ENCODE assay signal across 1 cellular context in genomic region chr2:85951351-85952067, GRCh38.
TF ChIP-seq lines count a peak whose summit lies in the region.

No MANE protein-coding gene starts in this region.

TF ChIP-seq in HepG2, 621 proteins besides CTCF, POLR2A, EP300 and RAD21 (continued from another document):
- TF ChIP-seq FUBP1 (CRISPR knock-in tag; IDR thresholded peaks at IDR 0.05; ENCODE audit: borderline replicate concordance): no peak
- TF ChIP-seq SP5 (CRISPR knock-in tag; IDR thresholded peaks at IDR 0.05; ENCODE audit: borderline replicate concordance, low read depth): 0 out of 2 replicates have a peak, but pooled peaks have one; percentile 27
- no peak for TF ChIP-seq ZBTB1 (CRISPR knock-in tag; IDR thresholded peaks at IDR 0.05; ENCODE audit: borderline replicate concordance)
- no peak for TF ChIP-seq SUZ12 (IDR thresholded peaks at IDR 0.05; ENCODE audit: low read depth, low read length)
- no peak for TF ChIP-seq TEAD2 (CRISPR knock-in tag; IDR thresholded peaks at IDR 0.05)
- TF ChIP-seq POLR2G (IDR thresholded peaks at IDR 0.05; ENCODE audit: low read depth, low read length): no peak
- TF ChIP-seq, protein P1, sequence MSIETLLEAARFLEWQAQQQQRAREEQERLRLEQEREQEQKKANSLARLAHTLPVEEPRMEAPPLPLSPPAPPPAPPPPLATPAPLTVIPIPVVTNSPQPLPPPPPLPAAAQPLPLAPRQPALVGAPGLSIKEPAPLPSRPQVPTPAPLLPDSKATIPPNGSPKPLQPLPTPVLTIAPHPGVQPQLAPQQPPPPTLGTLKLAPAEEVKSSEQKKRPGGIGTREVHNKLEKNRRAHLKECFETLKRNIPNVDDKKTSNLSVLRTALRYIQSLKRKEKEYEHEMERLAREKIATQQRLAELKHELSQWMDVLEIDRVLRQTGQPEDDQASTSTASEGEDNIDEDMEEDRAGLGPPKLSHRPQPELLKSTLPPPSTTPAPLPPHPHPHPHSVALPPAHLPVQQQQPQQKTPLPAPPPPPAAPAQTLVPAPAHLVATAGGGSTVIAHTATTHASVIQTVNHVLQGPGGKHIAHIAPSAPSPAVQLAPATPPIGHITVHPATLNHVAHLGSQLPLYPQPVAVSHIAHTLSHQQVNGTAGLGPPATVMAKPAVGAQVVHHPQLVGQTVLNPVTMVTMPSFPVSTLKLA (IDR thresholded peaks at IDR 0.05): no peak
- TF ChIP-seq KAT7 (CRISPR knock-in tag; IDR thresholded peaks at IDR 0.05; ENCODE audit: borderline replicate concordance): no peak
- TF ChIP-seq, protein P2, sequence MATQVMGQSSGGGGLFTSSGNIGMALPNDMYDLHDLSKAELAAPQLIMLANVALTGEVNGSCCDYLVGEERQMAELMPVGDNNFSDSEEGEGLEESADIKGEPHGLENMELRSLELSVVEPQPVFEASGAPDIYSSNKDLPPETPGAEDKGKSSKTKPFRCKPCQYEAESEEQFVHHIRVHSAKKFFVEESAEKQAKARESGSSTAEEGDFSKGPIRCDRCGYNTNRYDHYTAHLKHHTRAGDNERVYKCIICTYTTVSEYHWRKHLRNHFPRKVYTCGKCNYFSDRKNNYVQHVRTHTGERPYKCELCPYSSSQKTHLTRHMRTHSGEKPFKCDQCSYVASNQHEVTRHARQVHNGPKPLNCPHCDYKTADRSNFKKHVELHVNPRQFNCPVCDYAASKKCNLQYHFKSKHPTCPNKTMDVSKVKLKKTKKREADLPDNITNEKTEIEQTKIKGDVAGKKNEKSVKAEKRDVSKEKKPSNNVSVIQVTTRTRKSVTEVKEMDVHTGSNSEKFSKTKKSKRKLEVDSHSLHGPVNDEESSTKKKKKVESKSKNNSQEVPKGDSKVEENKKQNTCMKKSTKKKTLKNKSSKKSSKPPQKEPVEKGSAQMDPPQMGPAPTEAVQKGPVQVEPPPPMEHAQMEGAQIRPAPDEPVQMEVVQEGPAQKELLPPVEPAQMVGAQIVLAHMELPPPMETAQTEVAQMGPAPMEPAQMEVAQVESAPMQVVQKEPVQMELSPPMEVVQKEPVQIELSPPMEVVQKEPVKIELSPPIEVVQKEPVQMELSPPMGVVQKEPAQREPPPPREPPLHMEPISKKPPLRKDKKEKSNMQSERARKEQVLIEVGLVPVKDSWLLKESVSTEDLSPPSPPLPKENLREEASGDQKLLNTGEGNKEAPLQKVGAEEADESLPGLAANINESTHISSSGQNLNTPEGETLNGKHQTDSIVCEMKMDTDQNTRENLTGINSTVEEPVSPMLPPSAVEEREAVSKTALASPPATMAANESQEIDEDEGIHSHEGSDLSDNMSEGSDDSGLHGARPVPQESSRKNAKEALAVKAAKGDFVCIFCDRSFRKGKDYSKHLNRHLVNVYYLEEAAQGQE (IDR thresholded peaks at IDR 0.05; ENCODE audit: borderline replicate concordance in 1 of 2, low read depth in 1 of 2, low read length in 2 of 2): no peak
- TF ChIP-seq ARNT (IDR thresholded peaks at IDR 0.05): no peak
- no peak for TF ChIP-seq ZNF749 (CRISPR knock-in tag; IDR thresholded peaks at IDR 0.05; ENCODE audit: borderline replicate concordance)
